21 cellular contexts compared by ENCODE assay signal in genomic region chr3:125214738-125215137, GRCh38. TPM values are rescaled to one million over a fixed set of nuclear protein-coding genes. Genes with fewer than 3 reads are reported as not detected.
DNase-seq lines count a peak whose midpoint lies in the region; ATAC-seq and TF ChIP-seq lines count a peak whose summit lies in the region.
"Had no signal": no experiment of that assay in that cellular context is flagged by ENCODE, and none has a peak within 500 bp of the region (broad histone marks: within the 10 kb centered on the region; RNA-seq: fewer than 3 reads in every experiment).

No MANE protein-coding gene starts in this region.

- no peaks in the 10 kb centered on the region for H3K36me3 Mint-ChIP-seq in CD8-positive, alpha-beta T cell
- peaks cover 2% of the 10 kb centered on the region for H3K36me3 Mint-ChIP-seq in central memory CD8-positive, alpha-beta T cell (ENCODE audit: insufficient read depth)

- CTCF ChIA-PET in CD8-positive, alpha-beta T cell (lab: Charles Lee), result interaction anchor here (0.7 kb wide), 1 partner anchor 10 kb away, joined by 3 read pairs; no protein-coding TSS in a partner anchor
- CTCF ChIA-PET in PC-3 (lab: Charles Lee), result interaction anchor here (0.6 kb wide), 1 partner anchor 381 kb away, joined by 5 read pairs; no protein-coding TSS in a partner anchor

- no peak overlapping the region for H3K4me2 ChIP-seq in PC-3 (ENCODE audit: low read length)
- H3K4me2 ChIP-seq: GM23338 had no signal

- no peak overlapping the region for H3K4me3 ChIP-seq in CD8-positive, alpha-beta T cell (ENCODE audit: low read depth, low read length)
- H3K4me3 ChIP-seq in PC-3 (ENCODE audit: low read length) (no peak overlapping the region), breast epithelium (no peak overlapping the region), prostate gland (no peak overlapping the region), coronary artery (no peak overlapping the region)
- H3K4me3 ChIP-seq: esophagus muscularis mucosa, GM23338, heart right ventricle, upper lobe of left lung had no signal

- 64% methylated on average over 3 of the region's 3 CpGs for WGBS in prostate gland

- H3K9ac ChIP-seq in PC-3 (ENCODE audit: low read length), result no peak overlapping the region

- no peaks in the 10 kb centered on the region for H3F3A ChIP-seq in PC-3 (ENCODE audit: low read length, unreplicated experiment)

- H3K27ac ChIP-seq in CD8-positive, alpha-beta T cell (ENCODE audit: low read depth, low read length), result no peak overlapping the region
- H3K27ac ChIP-seq in PC-3 (ENCODE audit: low read length), result no peak overlapping the region
- no peak overlapping the region for H3K27ac ChIP-seq in breast epithelium
- H3K27ac ChIP-seq in prostate gland, result no peak overlapping the region
- no peak overlapping the region for H3K27ac ChIP-seq in coronary artery
- H3K27ac ChIP-seq: esophagus muscularis mucosa, heart right ventricle, upper lobe of left lung had no signal

- no TSS peak for BruUV-seq in PC-3 (replicated peaks; lab: Mats Ljungman, UMichigan)

- H3K9me3 Mint-ChIP-seq in CD8-positive, alpha-beta T cell, result no peaks in the 10 kb centered on the region
- no peaks in the 10 kb centered on the region for H3K9me3 Mint-ChIP-seq in central memory CD8-positive, alpha-beta T cell
- H3K9me3 Mint-ChIP-seq: activated CD4-positive, alpha-beta memory T cell treated with anti-CD3 and anti-CD28 coated beads for 36 hours; GM23338 had no signal

- POLR2A ChIA-PET in CD8-positive, alpha-beta T cell (lab: Charles Lee), result interaction anchor here (0.8 kb wide), 1 partner anchor 13 kb away, joined by 5 read pairs; no protein-coding TSS in a partner anchor
- POLR2A ChIA-PET in PC-3 (lab: Charles Lee; ENCODE audit: unreplicated experiment), result no interaction called here

- no peak for DNase-seq in CD8-positive, alpha-beta T cell
- DNase-seq in EL, result peak; percentile 43
- peak; percentile 33 for DNase-seq in PC-3
- no peak for DNase-seq in central memory CD8-positive, alpha-beta T cell (ENCODE audit: low spot score in 2 of 2)
- no peak for DNase-seq in breast epithelium (ENCODE audit: low spot score in 2 of 2)
- no peak for DNase-seq in prostate gland (ENCODE audit: low spot score)
- no peak for DNase-seq in NCI-H1417 treated with DMSO at 0.1 percent for 48 hours (lab: John Stamatoyannopoulos, UW)
- no peak for DNase-seq in coronary artery (ENCODE audit: low spot score)
- DNase-seq: activated CD4-positive, alpha-beta memory T cell treated with anti-CD3 and anti-CD28 coated beads for 36 hours; activated effector memory CD4-positive, alpha-beta T cell treated with Interleukin-2 at 50 U/mL for 16 hours; DMS 273 treated with DMSO at 0.1 percent for 48 hours; heart right ventricle; KBM-7; NCI-H1105; NCI-H2171 treated with DMSO at 0.1 percent for 48 hours; SIG-M5; stimulated activated CD4-positive, alpha-beta T cell treated with anti-CD3 and anti-CD28 coated beads, Interleukin-12 subunit alpha, Interleukin-12 subunit beta, amount 100 ng/mL, for 4 hours; stimulated activated naive CD4-positive, alpha-beta T cell treated with Interleukin-2 at 50 U/mL for 16 hours; upper lobe of left lung had no signal

- peaks cover 22% of the 10 kb centered on the region for H3K4me1 Mint-ChIP-seq in CD8-positive, alpha-beta T cell (ENCODE audit: low read depth)
- H3K4me1 Mint-ChIP-seq in central memory CD8-positive, alpha-beta T cell, result peaks cover 16% of the 10 kb centered on the region

- no peaks in the 10 kb centered on the region for H3K9me3 ChIP-seq in CD8-positive, alpha-beta T cell (ENCODE audit: low read length)
- H3K9me3 ChIP-seq in PC-3 (ENCODE audit: low read length) (no peaks in the 10 kb centered on the region), breast epithelium (no peaks in the 10 kb centered on the region), prostate gland (no peaks in the 10 kb centered on the region)
- H3K9me3 ChIP-seq: esophagus muscularis mucosa, heart right ventricle, upper lobe of left lung had no signal

- H3K36me3 ChIP-seq in CD8-positive, alpha-beta T cell (ENCODE audit: insufficient read depth, low read length), result no peaks in the 10 kb centered on the region
- H3K36me3 ChIP-seq in PC-3 (ENCODE audit: low read depth, low read length) (no peaks in the 10 kb centered on the region), breast epithelium (no peaks in the 10 kb centered on the region), prostate gland (no peaks in the 10 kb centered on the region)
- H3K36me3 ChIP-seq: esophagus muscularis mucosa, heart right ventricle, upper lobe of left lung had no signal

- H2AFZ ChIP-seq in PC-3 (ENCODE audit: low read length), result peak overlapping the region; percentile 12; the same call in 1 of the 2 replicates
- H2AFZ ChIP-seq: GM23338 had no signal

- H3K79me2 ChIP-seq in PC-3 (ENCODE audit: low read length), result peaks cover 9% of the 10 kb centered on the region; the same call in 1 of the 2 replicates

- peak; percentile 46 for ATAC-seq in CD8-positive, alpha-beta T cell
- ATAC-seq in PC-3, result no peak
- peak; percentile 83 for ATAC-seq in central memory CD8-positive, alpha-beta T cell (replicated peaks; ENCODE audit: extremely low read depth, poor library complexity, severe bottlenecking)
- ATAC-seq: GM23338, heart right ventricle had no signal

- peaks cover 6% of the 10 kb centered on the region for H3K4me1 ChIP-seq in CD8-positive, alpha-beta T cell (ENCODE audit: insufficient read depth, low read length)
- peaks cover 19% of the 10 kb centered on the region for H3K4me1 ChIP-seq in PC-3 (ENCODE audit: insufficient read depth, low read length)
- H3K4me1 ChIP-seq in breast epithelium, result no peaks in the 10 kb centered on the region
- H3K4me1 ChIP-seq in prostate gland (replicated peaks), result no peaks in the 10 kb centered on the region

- no peaks in the 10 kb centered on the region for H4K20me1 ChIP-seq in PC-3 (ENCODE audit: low read length)

- H3K9me2 ChIP-seq in PC-3 (replicated peaks; ENCODE audit: low read length), result no peaks in the 10 kb centered on the region

- peaks cover 20% of the 10 kb centered on the region for H3K27me3 ChIP-seq in CD8-positive, alpha-beta T cell (ENCODE audit: insufficient read depth, low read length)
- H3K27me3 ChIP-seq in PC-3 (ENCODE audit: low read length) (no peaks in the 10 kb centered on the region), breast epithelium (no peaks in the 10 kb centered on the region), prostate gland (replicated peaks; ENCODE audit: insufficient read depth) (no peaks in the 10 kb centered on the region)

- H3K27me3 Mint-ChIP-seq in CD8-positive, alpha-beta T cell (ENCODE audit: low read depth), result peaks cover 37% of the 10 kb centered on the region
- peaks cover 24% of the 10 kb centered on the region for H3K27me3 Mint-ChIP-seq in central memory CD8-positive, alpha-beta T cell

- no peak for TF ChIP-seq CTCF in CD8-positive, alpha-beta T cell (IDR thresholded peaks at IDR 0.05)
- no peak for TF ChIP-seq CTCF in PC-3 (conservative IDR thresholded peaks at IDR 0.05; ENCODE audit: low read depth, low read length)
- no peak for TF ChIP-seq CTCF in breast epithelium (IDR thresholded peaks at IDR 0.05)
- TF ChIP-seq CTCF in prostate gland (IDR thresholded peaks at IDR 0.05), result no peak
- no peak for TF ChIP-seq CTCF in coronary artery (IDR thresholded peaks at IDR 0.05)

- H3K27ac Mint-ChIP-seq in CD8-positive, alpha-beta T cell, result no peak overlapping the region
- H3K27ac Mint-ChIP-seq in central memory CD8-positive, alpha-beta T cell (ENCODE audit: low read depth), result peak overlapping the region; percentile 17
- H3K27ac Mint-ChIP-seq: activated CD4-positive, alpha-beta memory T cell treated with anti-CD3 and anti-CD28 coated beads for 36 hours; GM23338 had no signal

- H3K4me3 Mint-ChIP-seq in CD8-positive, alpha-beta T cell, result no peak overlapping the region
- H3K4me3 Mint-ChIP-seq in central memory CD8-positive, alpha-beta T cell, result no peak overlapping the region
- H3K4me3 Mint-ChIP-seq: activated CD4-positive, alpha-beta memory T cell treated with anti-CD3 and anti-CD28 coated beads for 36 hours; GM23338 had no signal

- intact Hi-C loops in CD8-positive, alpha-beta T cell (cut with DNase I, micrococcal nuclease), result no loop called here
- intact Hi-C loops in PC-3 (cut with micrococcal nuclease) (no loop called here), breast epithelium (cut with DNase I; ENCODE audit: low total_unique reads) (loop anchor here (5.0 kb wide), 1 partner anchor 132 kb away; no protein-coding TSS in a partner anchor), prostate gland (cut with DNase I) (no loop called here)

- no peak for TF ChIP-seq POLR2A in breast epithelium (IDR thresholded peaks at IDR 0.05)
- no peak for TF ChIP-seq POLR2A in prostate gland (IDR thresholded peaks at IDR 0.05)

RNA-seq across cellular contexts. Expression of gene SLC12A8, which starts 2.2 kb away (rescaled TPM):
- total RNA-seq in CD8-positive, alpha-beta T cell, result not detected
- total RNA-seq in PC-3 (2014; rRNA removed) (11.0 and 11.7 TPM in 2 replicates), breast epithelium (10 to 100 TPM in 1 of 3 donors, 1 to 10 TPM in 1, under 1 TPM in 1; 0.48 to 12.5 (median 9.8) TPM), prostate gland (10 to 100 TPM in 1 of 2 donors, 1 to 10 TPM in 1; 6.5 to 16.4 TPM)

Comparison
In these comparisons a context has a peak if more than half of its experiments do, and no peak if none do; other contexts are left out.
1. DNase-seq: peak in EL (single experiment) and PC-3 (single experiment); none in CD8-positive, alpha-beta T cell (0 of 7), central memory CD8-positive, alpha-beta T cell (0 of 2), breast epithelium (0 of 2), prostate gland (single experiment), NCI-H1417 treated with DMSO at 0.1 percent for 48 hours (single experiment) and coronary artery (single experiment).